In the genomic region with DNA sequence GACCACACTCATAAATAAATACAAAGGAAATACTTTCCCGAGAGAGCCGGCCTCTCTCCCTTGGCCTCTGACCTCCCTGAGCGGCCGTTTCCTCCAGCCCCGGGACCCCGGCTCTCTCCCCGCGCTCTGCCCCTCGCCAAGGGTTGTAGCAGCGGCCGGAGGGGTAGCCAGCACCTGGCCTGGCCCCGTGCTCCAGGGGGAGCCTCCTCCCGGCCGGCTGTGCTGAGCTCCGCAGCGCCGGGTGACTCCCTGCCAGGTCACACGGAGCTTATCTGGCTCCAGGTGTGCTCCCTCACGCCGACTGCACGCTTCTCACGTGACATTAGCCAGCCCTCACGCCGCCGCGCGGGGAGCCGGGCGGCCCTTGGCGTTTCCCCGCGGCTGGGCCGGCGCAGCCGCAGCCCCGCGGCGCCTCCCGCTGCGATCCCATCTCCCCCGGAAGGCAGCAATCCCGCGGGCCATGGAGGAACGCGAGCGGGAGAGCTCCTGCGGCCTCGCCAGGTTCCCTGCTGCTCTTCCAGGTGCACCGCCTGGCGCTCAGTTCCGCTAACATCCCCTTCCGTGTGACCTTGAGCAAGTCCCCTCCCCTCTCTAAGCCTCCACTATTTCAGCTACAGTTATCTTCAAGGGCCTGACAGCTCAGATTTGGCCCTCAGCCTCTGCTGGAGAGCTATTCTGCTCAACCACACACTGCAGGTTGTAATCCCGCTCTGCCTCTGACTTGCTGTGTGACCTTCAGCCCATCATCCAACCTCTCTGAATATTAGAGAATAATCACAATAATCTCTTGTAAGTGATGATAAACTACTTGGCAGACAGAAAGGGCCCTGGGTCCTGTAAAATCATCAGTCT, we compare ENCODE assay signal across 1 cellular context.
TF ChIP-seq lines count a peak whose summit lies in the region.

No MANE protein-coding gene starts in this region.

TF ChIP-seq in HepG2, 621 proteins besides CTCF, POLR2A, EP300 and RAD21 (continued from another document and continues in another):
- TF ChIP-seq, protein P1, sequence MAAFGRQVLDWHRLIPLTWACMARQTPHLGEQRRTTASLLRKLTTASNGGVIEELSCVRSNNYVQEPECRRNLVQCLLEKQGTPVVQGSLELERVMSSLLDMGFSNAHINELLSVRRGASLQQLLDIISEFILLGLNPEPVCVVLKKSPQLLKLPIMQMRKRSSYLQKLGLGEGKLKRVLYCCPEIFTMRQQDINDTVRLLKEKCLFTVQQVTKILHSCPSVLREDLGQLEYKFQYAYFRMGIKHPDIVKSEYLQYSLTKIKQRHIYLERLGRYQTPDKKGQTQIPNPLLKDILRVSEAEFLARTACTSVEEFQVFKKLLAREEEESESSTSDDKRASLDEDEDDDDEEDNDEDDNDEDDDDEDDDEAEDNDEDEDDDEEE (CRISPR knock-in tag; IDR thresholded peaks at IDR 0.05) = peak; percentile 14; the same call in 1 of the 2 replicates
- TF ChIP-seq ZNF256 (CRISPR knock-in tag; conservative IDR thresholded peaks at IDR 0.05) = no peak; the same call in 1 of the 2 replicates
- no peak for TF ChIP-seq SCMH1 (CRISPR knock-in tag; IDR thresholded peaks at IDR 0.05; ENCODE audit: borderline replicate concordance)
- TF ChIP-seq SRY (CRISPR knock-in tag; IDR thresholded peaks at IDR 0.05) = peak; percentile 84; the same call in 1 of the 2 replicates
- TF ChIP-seq MED8 (CRISPR knock-in tag; IDR thresholded peaks at IDR 0.05; ENCODE audit: insufficient replicate concordance) = peak; percentile 24
- no peak for TF ChIP-seq ZNF781 (CRISPR knock-in tag; IDR thresholded peaks at IDR 0.05; ENCODE audit: borderline replicate concordance, not compliant biosample characterization)
- no peak for TF ChIP-seq ZNF230 (CRISPR knock-in tag; IDR thresholded peaks at IDR 0.05)
- no peak for TF ChIP-seq MEF2D (CRISPR knock-in tag; IDR thresholded peaks at IDR 0.05)
- TF ChIP-seq SMYD3 (CRISPR knock-in tag; IDR thresholded peaks at IDR 0.05) = peak; percentile 31; the same call in 1 of the 2 replicates
- TF ChIP-seq ZBTB7A (CRISPR knock-in tag; IDR thresholded peaks at IDR 0.05) = no peak
- TF ChIP-seq ZNF614 (CRISPR knock-in tag; IDR thresholded peaks at IDR 0.05; ENCODE audit: borderline replicate concordance) = peak; percentile 55; the same call in 1 of the 2 replicates
- TF ChIP-seq, protein P2, sequence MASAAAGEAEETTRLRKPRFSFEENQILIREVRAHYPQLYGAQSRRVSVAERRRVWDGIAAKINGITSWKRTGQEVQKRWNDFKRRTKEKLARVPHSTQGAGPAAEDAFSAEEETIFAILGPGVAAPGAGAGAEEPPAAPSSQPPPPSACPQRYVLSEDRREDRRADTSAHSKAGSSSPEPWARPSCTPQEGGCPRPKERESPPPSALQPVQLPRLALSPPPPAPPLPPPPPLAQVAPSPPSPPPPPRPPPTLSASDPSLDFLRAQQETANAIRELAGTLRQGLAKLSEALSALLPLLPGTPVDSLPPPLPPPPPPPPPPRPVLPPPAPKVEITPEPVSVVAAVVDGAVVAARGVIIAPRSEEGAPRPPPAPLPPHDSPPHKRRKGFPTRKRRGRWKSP (CRISPR knock-in tag; IDR thresholded peaks at IDR 0.05) = peak; percentile 38; the same call in 1 of the 2 replicates
- TF ChIP-seq SRSF4 (IDR thresholded peaks at IDR 0.05; ENCODE audit: low read depth, low read length, poor library complexity, severe bottlenecking) = no peak
- peak; percentile 90; the same call in 1 of the 2 replicates for TF ChIP-seq ZSCAN31 (CRISPR knock-in tag; IDR thresholded peaks at IDR 0.05; ENCODE audit: low read depth)
- TF ChIP-seq, protein P3, sequence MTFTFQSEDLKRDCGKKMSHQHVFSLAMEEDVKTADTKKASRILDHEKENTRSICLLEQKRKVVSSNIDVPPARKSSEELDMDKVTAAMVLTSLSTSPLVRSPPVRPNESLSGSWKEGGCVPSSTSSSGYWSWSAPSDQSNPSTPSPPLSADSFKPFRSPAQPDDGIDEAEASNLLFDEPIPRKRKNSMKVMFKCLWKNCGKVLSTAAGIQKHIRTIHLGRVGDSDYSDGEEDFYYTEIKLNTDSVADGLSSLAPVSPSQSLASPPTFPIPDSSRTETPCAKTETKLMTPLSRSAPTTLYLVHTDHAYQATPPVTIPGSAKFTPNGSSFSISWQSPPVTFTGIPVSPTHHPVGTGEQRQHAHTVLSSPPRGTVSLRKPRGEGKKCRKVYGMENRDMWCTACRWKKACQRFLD (CRISPR knock-in tag; IDR thresholded peaks at IDR 0.05; ENCODE audit: borderline replicate concordance) = no peak
- no peak for TF ChIP-seq ZFP41 (CRISPR knock-in tag; IDR thresholded peaks at IDR 0.05; ENCODE audit: borderline replicate concordance)
- TF ChIP-seq ELF1 (CRISPR knock-in tag; IDR thresholded peaks at IDR 0.05) = peak; percentile 61
- TF ChIP-seq ZNF747 (CRISPR knock-in tag; IDR thresholded peaks at IDR 0.05; ENCODE audit: borderline replicate concordance) = no peak; the same call in 1 of the 2 replicates
- no peak for TF ChIP-seq ZZZ3 (CRISPR knock-in tag; IDR thresholded peaks at IDR 0.05; ENCODE audit: borderline replicate concordance)
- peak; percentile 78 for TF ChIP-seq TAF1 (CRISPR knock-in tag; IDR thresholded peaks at IDR 0.05)
- TF ChIP-seq, protein P4, sequence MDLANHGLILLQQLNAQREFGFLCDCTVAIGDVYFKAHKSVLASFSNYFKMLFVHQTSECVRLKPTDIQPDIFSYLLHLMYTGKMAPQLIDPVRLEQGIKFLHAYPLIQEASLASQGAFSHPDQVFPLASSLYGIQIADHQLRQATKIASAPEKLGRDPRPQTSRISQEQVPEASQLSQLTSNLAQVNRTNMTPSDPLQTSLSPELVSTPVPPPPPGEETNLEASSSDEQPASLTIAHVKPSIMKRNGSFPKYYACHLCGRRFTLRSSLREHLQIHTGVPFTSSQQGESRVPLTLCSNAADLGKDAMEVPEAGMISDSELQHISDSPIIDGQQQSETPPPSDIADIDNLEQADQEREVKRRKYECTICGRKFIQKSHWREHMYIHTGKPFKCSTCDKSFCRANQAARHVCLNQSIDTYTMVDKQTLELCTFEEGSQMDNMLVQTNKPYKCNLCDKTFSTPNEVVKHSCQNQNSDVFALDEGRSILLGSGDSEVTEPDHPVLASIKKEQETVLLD (CRISPR knock-in tag; IDR thresholded peaks at IDR 0.05; ENCODE audit: low read depth) = 0 out of 2 replicates have a peak, but pooled peaks have one; percentile 47
- TF ChIP-seq, protein P5, sequence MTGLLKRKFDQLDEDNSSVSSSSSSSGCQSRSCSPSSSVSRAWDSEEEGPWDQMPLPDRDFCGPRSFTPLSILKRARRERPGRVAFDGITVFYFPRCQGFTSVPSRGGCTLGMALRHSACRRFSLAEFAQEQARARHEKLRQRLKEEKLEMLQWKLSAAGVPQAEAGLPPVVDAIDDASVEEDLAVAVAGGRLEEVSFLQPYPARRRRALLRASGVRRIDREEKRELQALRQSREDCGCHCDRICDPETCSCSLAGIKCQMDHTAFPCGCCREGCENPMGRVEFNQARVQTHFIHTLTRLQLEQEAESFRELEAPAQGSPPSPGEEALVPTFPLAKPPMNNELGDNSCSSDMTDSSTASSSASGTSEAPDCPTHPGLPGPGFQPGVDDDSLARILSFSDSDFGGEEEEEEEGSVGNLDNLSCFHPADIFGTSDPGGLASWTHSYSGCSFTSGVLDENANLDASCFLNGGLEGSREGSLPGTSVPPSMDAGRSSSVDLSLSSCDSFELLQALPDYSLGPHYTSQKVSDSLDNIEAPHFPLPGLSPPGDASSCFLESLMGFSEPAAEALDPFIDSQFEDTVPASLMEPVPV (CRISPR knock-in tag; IDR thresholded peaks at IDR 0.05) = no peak
- peak; percentile 88 for TF ChIP-seq SALL1 (CRISPR knock-in tag; IDR thresholded peaks at IDR 0.05)
- peak; percentile 37; the same call in 1 of the 2 replicates for TF ChIP-seq ZC3H4 (CRISPR knock-in tag; IDR thresholded peaks at IDR 0.05; ENCODE audit: borderline replicate concordance)
- peak; percentile 69; the same call in 1 of the 2 replicates for TF ChIP-seq HOXA3 (CRISPR knock-in tag; IDR thresholded peaks at IDR 0.05)
- no peak for TF ChIP-seq ZNF337 (CRISPR knock-in tag; IDR thresholded peaks at IDR 0.05; ENCODE audit: borderline replicate concordance, low read depth)
- TF ChIP-seq SALL2 (CRISPR knock-in tag; IDR thresholded peaks at IDR 0.05) = peak; percentile 72; the same call in 1 of the 2 replicates
- TF ChIP-seq, protein P6, sequence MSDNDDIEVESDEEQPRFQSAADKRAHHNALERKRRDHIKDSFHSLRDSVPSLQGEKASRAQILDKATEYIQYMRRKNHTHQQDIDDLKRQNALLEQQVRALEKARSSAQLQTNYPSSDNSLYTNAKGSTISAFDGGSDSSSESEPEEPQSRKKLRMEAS (IDR thresholded peaks at IDR 0.05) = peak; percentile 88
- TF ChIP-seq, protein P7, sequence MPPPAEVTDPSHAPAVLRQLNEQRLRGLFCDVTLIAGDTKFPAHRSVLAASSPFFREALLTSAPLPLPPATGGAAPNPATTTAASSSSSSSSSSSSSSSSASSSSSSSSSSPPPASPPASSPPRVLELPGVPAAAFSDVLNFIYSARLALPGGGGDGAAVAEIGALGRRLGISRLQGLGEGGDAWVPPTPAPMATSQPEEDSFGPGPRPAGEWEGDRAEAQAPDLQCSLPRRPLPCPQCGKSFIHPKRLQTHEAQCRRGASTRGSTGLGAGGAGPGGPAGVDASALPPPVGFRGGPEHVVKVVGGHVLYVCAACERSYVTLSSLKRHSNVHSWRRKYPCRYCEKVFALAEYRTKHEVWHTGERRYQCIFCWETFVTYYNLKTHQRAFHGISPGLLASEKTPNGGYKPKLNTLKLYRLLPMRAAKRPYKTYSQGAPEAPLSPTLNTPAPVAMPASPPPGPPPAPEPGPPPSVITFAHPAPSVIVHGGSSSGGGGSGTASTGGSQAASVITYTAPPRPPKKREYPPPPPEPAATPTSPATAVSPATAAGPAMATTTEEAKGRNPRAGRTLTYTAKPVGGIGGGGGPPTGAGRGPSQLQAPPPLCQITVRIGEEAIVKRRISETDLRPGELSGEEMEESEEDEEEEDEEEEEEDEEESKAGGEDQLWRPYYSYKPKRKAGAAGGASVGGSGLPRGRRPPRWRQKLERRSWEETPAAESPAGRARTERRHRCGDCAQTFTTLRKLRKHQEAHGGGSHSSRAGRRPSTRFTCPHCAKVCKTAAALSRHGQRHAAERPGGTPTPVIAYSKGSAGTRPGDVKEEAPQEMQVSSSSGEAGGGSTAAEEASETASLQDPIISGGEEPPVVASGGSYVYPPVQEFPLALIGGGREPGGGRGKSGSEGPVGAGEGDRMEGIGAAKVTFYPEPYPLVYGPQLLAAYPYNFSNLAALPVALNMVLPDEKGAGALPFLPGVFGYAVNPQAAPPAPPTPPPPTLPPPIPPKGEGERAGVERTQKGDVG (CRISPR knock-in tag; IDR thresholded peaks at IDR 0.05; ENCODE audit: borderline replicate concordance) = no peak
- no peak for TF ChIP-seq ADNP (CRISPR knock-in tag; IDR thresholded peaks at IDR 0.05)
- TF ChIP-seq LCORL (IDR thresholded peaks at IDR 0.05) = no peak
- TF ChIP-seq LCORL (CRISPR knock-in tag; IDR thresholded peaks at IDR 0.05) = no peak; the same call in none of the 2 replicates
- TF ChIP-seq NFKBIZ (CRISPR knock-in tag; IDR thresholded peaks at IDR 0.05) = no peak
- no peak for TF ChIP-seq FOXK2 (IDR thresholded peaks at IDR 0.05)
- TF ChIP-seq FOXO1 (CRISPR knock-in tag; IDR thresholded peaks at IDR 0.05) = peak; percentile 20; the same call in 1 of the 2 replicates
- TF ChIP-seq, protein P8, sequence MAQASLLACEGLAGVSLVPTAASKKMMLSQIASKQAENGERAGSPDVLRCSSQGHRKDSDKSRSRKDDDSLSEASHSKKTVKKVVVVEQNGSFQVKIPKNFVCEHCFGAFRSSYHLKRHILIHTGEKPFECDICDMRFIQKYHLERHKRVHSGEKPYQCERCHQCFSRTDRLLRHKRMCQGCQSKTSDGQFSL (CRISPR knock-in tag; IDR thresholded peaks at IDR 0.05) = 0 out of 2 replicates have a peak, but pooled peaks have one; percentile 14
- TF ChIP-seq, protein P9, sequence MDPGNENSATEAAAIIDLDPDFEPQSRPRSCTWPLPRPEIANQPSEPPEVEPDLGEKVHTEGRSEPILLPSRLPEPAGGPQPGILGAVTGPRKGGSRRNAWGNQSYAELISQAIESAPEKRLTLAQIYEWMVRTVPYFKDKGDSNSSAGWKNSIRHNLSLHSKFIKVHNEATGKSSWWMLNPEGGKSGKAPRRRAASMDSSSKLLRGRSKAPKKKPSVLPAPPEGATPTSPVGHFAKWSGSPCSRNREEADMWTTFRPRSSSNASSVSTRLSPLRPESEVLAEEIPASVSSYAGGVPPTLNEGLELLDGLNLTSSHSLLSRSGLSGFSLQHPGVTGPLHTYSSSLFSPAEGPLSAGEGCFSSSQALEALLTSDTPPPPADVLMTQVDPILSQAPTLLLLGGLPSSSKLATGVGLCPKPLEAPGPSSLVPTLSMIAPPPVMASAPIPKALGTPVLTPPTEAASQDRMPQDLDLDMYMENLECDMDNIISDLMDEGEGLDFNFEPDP (CRISPR knock-in tag; conservative IDR thresholded peaks at IDR 0.05) = no peak
- no peak for TF ChIP-seq ZNF879 (CRISPR knock-in tag; IDR thresholded peaks at IDR 0.05)
- no peak for TF ChIP-seq ZNF878 (CRISPR knock-in tag; IDR thresholded peaks at IDR 0.05)
- TF ChIP-seq PRPF4 (IDR thresholded peaks at IDR 0.05; ENCODE audit: low read depth, low read length, poor library complexity, severe bottlenecking) = no peak
- 0 out of 2 replicates have a peak, but pooled peaks have one; percentile 40 for TF ChIP-seq ZMAT3 (CRISPR knock-in tag; conservative IDR thresholded peaks at IDR 0.05)
- no peak for TF ChIP-seq ATRX (CRISPR knock-in tag; IDR thresholded peaks at IDR 0.05; ENCODE audit: borderline replicate concordance)
- TF ChIP-seq MED13 (CRISPR knock-in tag; IDR thresholded peaks at IDR 0.05) = peak; percentile 19; the same call in 1 of the 2 replicates
- TF ChIP-seq HNRNPK (IDR thresholded peaks at IDR 0.05; ENCODE audit: low read depth, low read length, poor library complexity, severe bottlenecking) = peak; percentile 52
- TF ChIP-seq, protein P10, sequence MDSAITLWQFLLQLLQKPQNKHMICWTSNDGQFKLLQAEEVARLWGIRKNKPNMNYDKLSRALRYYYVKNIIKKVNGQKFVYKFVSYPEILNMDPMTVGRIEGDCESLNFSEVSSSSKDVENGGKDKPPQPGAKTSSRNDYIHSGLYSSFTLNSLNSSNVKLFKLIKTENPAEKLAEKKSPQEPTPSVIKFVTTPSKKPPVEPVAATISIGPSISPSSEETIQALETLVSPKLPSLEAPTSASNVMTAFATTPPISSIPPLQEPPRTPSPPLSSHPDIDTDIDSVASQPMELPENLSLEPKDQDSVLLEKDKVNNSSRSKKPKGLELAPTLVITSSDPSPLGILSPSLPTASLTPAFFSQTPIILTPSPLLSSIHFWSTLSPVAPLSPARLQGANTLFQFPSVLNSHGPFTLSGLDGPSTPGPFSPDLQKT (CRISPR knock-in tag; IDR thresholded peaks at IDR 0.05; ENCODE audit: borderline replicate concordance) = no peak
- TF ChIP-seq NFE2L2 (IDR thresholded peaks at IDR 0.05; ENCODE audit: low read length) = no peak
